Comparison of ENCODE assay signal across 27 cellular contexts in genomic region chr1:55479970-55480369, GRCh38.
"Had no signal": no experiment of that assay in that cellular context is flagged by ENCODE, and none has a peak within 500 bp of the region (broad histone marks: within the 10 kb centered on the region; RNA-seq: fewer than 3 reads in every experiment).

No MANE protein-coding gene starts in this region.

- H3K36me3 ChIP-seq: adrenal gland, ascending aorta, brain microvascular endothelial cell, left ventricle myocardium inferior, neutrophil, pancreas, right atrium auricular region, thyroid gland had no signal

- H3K27ac Mint-ChIP-seq: activated CD4-positive, alpha-beta T cell treated with anti-CD3 and anti-CD28 coated beads, Interleukin-2, amount 10 ng/mL, durations not matched to agents 7 days and 5 days; activated CD8-positive, alpha-beta T cell treated with anti-CD3 and anti-CD28 coated beads, Interleukin-2, amount 10 ng/mL, durations not matched to agents 7 days and 5 days; activated naive CD8-positive, alpha-beta T cell; effector memory CD8-positive, alpha-beta T cell; immature natural killer cell; mesothelial cell of epicardium; natural killer cell; stimulated activated naive CD8-positive, alpha-beta T cell treated with anti-CD3 and anti-CD28 coated beads, Interleukin-15, Interleukin-2, amounts not matched to agents 100 ng/mL and 50 ng/mL, for 24 hours; T-helper 1 cell treated with Interleukin-12 subunit alpha and Interleukin-12 subunit beta and Interleukin-4 antibody, amounts not matched to agents 30 μg/mL and 1 μg/mL, for 36 hours had no signal

- FAIRE-seq: pancreas had no signal

- H3K9me3 ChIP-seq: adrenal gland, ascending aorta, left ventricle myocardium inferior, neutrophil, pancreas, psoas muscle, right atrium auricular region, thyroid gland had no signal

- H3K36me3 Mint-ChIP-seq: activated naive CD8-positive, alpha-beta T cell; immature natural killer cell; natural killer cell had no signal

- ATAC-seq: activated CD8-positive, alpha-beta T cell treated with anti-CD3 and anti-CD28 coated beads, Interleukin-2, amount 10 ng/mL, durations not matched to agents 7 days and 5 days; effector memory CD8-positive, alpha-beta T cell; esophagus mucosa; natural killer cell; psoas muscle had no signal

- DNase-seq: activated CD4-positive, alpha-beta T cell treated with anti-CD3 and anti-CD28 coated beads, Interleukin-2, amount 10 ng/mL, durations not matched to agents 7 days and 5 days; activated CD4-positive, CD25-positive, alpha-beta regulatory T cell treated with anti-CD3 and anti-CD28 coated beads, Interleukin-2, amount 50 U/mL, for 72 hours; activated CD8-positive, alpha-beta T cell treated with anti-CD3 and anti-CD28 coated beads, Interleukin-2, amount 10 ng/mL, durations not matched to agents 7 days and 5 days; adrenal gland; brain microvascular endothelial cell; caudate nucleus; dorsolateral prefrontal cortex; effector memory CD8-positive, alpha-beta T cell; immature natural killer cell; kidney glomerular epithelial cell; left ventricle myocardium inferior; natural killer cell; pancreas; psoas muscle; stimulated activated CD4-positive, alpha-beta T cell treated with anti-CD3 and anti-CD28 coated beads, Interleukin-4, amount 100 ng/mL, for 24 hours; substantia nigra; T1000; thyroid gland had no signal

- H3K4me3 ChIP-seq: adrenal gland, ascending aorta, dorsolateral prefrontal cortex, left ventricle myocardium inferior, pancreas, psoas muscle, right atrium auricular region, thyroid gland had no signal

- H3K4me1 ChIP-seq: adrenal gland, ascending aorta, psoas muscle had no signal

- H3K27ac ChIP-seq: adrenal gland, ascending aorta, brain microvascular endothelial cell, dorsolateral prefrontal cortex, left ventricle myocardium inferior, neutrophil, pancreas, psoas muscle, right atrium auricular region, thyroid gland, VCaP had no signal

- H3K4me3 Mint-ChIP-seq: activated CD4-positive, alpha-beta T cell treated with anti-CD3 and anti-CD28 coated beads, Interleukin-2, amount 10 ng/mL, durations not matched to agents 7 days and 5 days; activated CD8-positive, alpha-beta T cell treated with anti-CD3 and anti-CD28 coated beads, Interleukin-2, amount 10 ng/mL, durations not matched to agents 7 days and 5 days; activated naive CD8-positive, alpha-beta T cell; effector memory CD8-positive, alpha-beta T cell; immature natural killer cell; mesothelial cell of epicardium; natural killer cell; stimulated activated naive CD8-positive, alpha-beta T cell treated with anti-CD3 and anti-CD28 coated beads, Interleukin-15, Interleukin-2, amounts not matched to agents 100 ng/mL and 50 ng/mL, for 24 hours; T-helper 1 cell treated with Interleukin-12 subunit alpha and Interleukin-12 subunit beta and Interleukin-4 antibody, amounts not matched to agents 30 μg/mL and 1 μg/mL, for 36 hours had no signal

- H3K9me3 Mint-ChIP-seq: activated CD4-positive, alpha-beta T cell treated with anti-CD3 and anti-CD28 coated beads, Interleukin-2, amount 10 ng/mL, durations not matched to agents 7 days and 5 days; effector memory CD8-positive, alpha-beta T cell; natural killer cell; stimulated activated naive CD8-positive, alpha-beta T cell treated with anti-CD3 and anti-CD28 coated beads, Interleukin-15, Interleukin-2, amounts not matched to agents 100 ng/mL and 50 ng/mL, for 24 hours; T-helper 1 cell treated with Interleukin-12 subunit alpha and Interleukin-12 subunit beta and Interleukin-4 antibody, amounts not matched to agents 30 μg/mL and 1 μg/mL, for 36 hours had no signal

- H3K4me1 Mint-ChIP-seq: activated CD4-positive, alpha-beta T cell treated with anti-CD3 and anti-CD28 coated beads, Interleukin-2, amount 10 ng/mL, durations not matched to agents 7 days and 5 days; immature natural killer cell; natural killer cell had no signal

- H3K27me3 ChIP-seq: adrenal gland, ascending aorta, brain microvascular endothelial cell, pancreas, right atrium auricular region, thyroid gland had no signal
